Comparison of ENCODE assay signal across 21 cellular contexts in genomic region chr11:106047636-106048035, GRCh38.
"Had no signal": no experiment of that assay in that cellular context is flagged by ENCODE, and none has a peak within 500 bp of the region (broad histone marks: within the 10 kb centered on the region; RNA-seq: fewer than 3 reads in every experiment).

No MANE protein-coding gene starts in this region.

- H3K36me3 ChIP-seq: esophagus squamous epithelium, neutrophil, stomach, thoracic aorta had no signal

- H3K4me3 ChIP-seq: dorsolateral prefrontal cortex, esophagus squamous epithelium, hepatocyte, mucosa of descending colon, psoas muscle, skin epidermis, stomach, thoracic aorta had no signal

- H3K4me2 ChIP-seq: hepatocyte had no signal

- ATAC-seq: foreskin keratinocyte; left colon; mucosa of descending colon; naive thymus-derived CD8-positive, alpha-beta T cell; psoas muscle; sciatic nerve had no signal

- H3K27me3 ChIP-seq: dorsolateral prefrontal cortex, esophagus squamous epithelium, foreskin keratinocyte, hepatocyte, neutrophil, stomach had no signal

- DNase-seq: cortex of kidney; dorsolateral prefrontal cortex; effector CD8-positive, alpha-beta T cell; esophagus squamous epithelium; foreskin keratinocyte; head of caudate nucleus; left colon; mammary epithelial cell; mucosa of descending colon; naive thymus-derived CD8-positive, alpha-beta T cell; psoas muscle; stimulated activated CD4-positive, alpha-beta T cell treated with anti-CD3 and anti-CD28 coated beads, Interleukin-2, amount 100 ng/mL, for 24 hours; stimulated activated naive CD4-positive, alpha-beta T cell; stomach; substantia nigra; trophoblast cell had no signal

- H3K9me3 ChIP-seq: esophagus squamous epithelium, mucosa of descending colon, neutrophil, psoas muscle, stomach, thoracic aorta had no signal

- H3K79me2 ChIP-seq: hepatocyte had no signal

- H2AFZ ChIP-seq: hepatocyte had no signal

- H3K27ac ChIP-seq: dorsolateral prefrontal cortex, esophagus squamous epithelium, foreskin keratinocyte, hepatocyte, neutrophil, psoas muscle, skin epidermis, stomach, thoracic aorta had no signal

- H3K4me1 ChIP-seq: esophagus squamous epithelium, foreskin keratinocyte, psoas muscle, stomach had no signal
